In the genomic region with DNA sequence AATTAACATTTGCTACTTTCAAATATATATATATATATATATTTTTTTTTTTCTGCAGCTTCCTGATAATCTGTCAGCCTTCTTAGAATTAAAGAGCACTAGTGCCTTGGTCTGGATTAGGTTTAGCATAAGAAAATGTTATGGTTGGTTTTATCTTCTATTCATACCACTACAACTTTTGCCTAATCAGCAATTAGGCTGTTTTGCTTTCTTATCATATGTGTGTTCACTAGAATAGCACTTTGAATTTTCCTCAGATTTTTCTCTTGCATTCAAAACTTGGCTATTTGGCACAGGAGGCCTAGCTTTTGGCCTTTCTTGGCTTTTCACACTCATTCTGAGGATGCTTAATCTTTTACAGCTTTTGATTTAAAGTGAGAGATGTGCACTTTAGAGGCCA, we compare ENCODE assay signal across 23 cellular contexts.
"Had no signal": no experiment of that assay in that cellular context is flagged by ENCODE, and none has a peak within 500 bp of the region (broad histone marks: within the 10 kb centered on the region; RNA-seq: fewer than 3 reads in every experiment).

No MANE protein-coding gene starts in this region.

- ATAC-seq: Panc1, PC-3 had no signal

- H3K27me3 ChIP-seq: MG63 had no signal

- FAIRE-seq: HTR-8/SVneo had no signal

- H3K36me3 ChIP-seq: MG63 had no signal

- H3K9ac ChIP-seq: SK-N-SH had no signal

- H3K9me3 ChIP-seq: SK-N-SH had no signal

- H3K27ac ChIP-seq: HL-60, RWPE1 had no signal

- H3K4me2 ChIP-seq: SK-N-SH had no signal

- DNase-seq: Karpas-422, KG1, MG63, NCI-H1092, NCI-H1105 treated with DMSO at 0.1 percent for 48 hours, NCI-H1417 treated with DMSO at 0.1 percent for 48 hours, NCI-H146, NCI-H1694 treated with DMSO at 0.1 percent for 48 hours, NCI-H1930, NCI-H2081, NCI-H2107, NCI-H2227 treated with DMSO at 0.1 percent for 48 hours, NCI-H510A, NCI-H524 treated with DMSO at 0.1 percent for 48 hours, NCI-H69, NCI-H774, PC-3, SHP77, SK-N-SH had no signal

- H3K4me3 ChIP-seq: MG63 had no signal
